9 cellular contexts compared by ENCODE assay signal in genomic region chr2:237726401-237726830, GRCh38.
DNase-seq lines count a peak whose midpoint lies in the region; ATAC-seq and TF ChIP-seq lines count a peak whose summit lies in the region.
"Had no signal": no experiment of that assay in that cellular context is flagged by ENCODE, and none has a peak within 500 bp of the region (broad histone marks: within the 10 kb centered on the region; RNA-seq: fewer than 3 reads in every experiment).

No MANE protein-coding gene starts in this region.

- peak; percentile 41 for ATAC-seq in sciatic nerve
- ATAC-seq: activated naive CD8-positive, alpha-beta T cell treated with anti-CD3 and anti-CD28 coated beads, Interleukin-2, amount 50 U/mL, for 24 hours had no signal

- H3K4me1 Mint-ChIP-seq in activated CD4-positive, alpha-beta memory T cell treated with anti-CD3 and anti-CD28 coated beads, Interleukin-2, amount 10 ng/mL, durations not matched to agents 7 days and 5 days, result peaks cover 65% of the 10 kb centered on the region

- H3K4me3 ChIP-seq in fibroblast of villous mesenchyme (ENCODE audit: low read depth, low read length), result no peak overlapping the region

- CTCF ChIA-PET in HEK293T (lab: Yijun Ruan, JAX) (interaction anchor here (0.7 kb wide), 1 partner anchor 155 kb away, joined by 3 read pairs; no protein-coding TSS in a partner anchor), GM10248 (lab: Yijun Ruan, JAX) (interaction anchor here (1.4 to 14.7 kb wide), 2 partner anchors 14 to 19 kb away, joined by 3 to 113 read pairs; no protein-coding TSS in a partner anchor)
- CTCF ChIA-PET in activated CD4-positive, alpha-beta memory T cell treated with anti-CD3 and anti-CD28 coated beads, Interleukin-2, amount 10 ng/mL, durations not matched to agents 7 days and 5 days (lab: Charles Lee), result interaction anchor here (1.0 kb wide), 1 partner anchor 53 kb away, joined by 3 read pairs; no protein-coding TSS in a partner anchor

- no peaks in the 10 kb centered on the region for H3K27me3 Mint-ChIP-seq in activated CD4-positive, alpha-beta memory T cell treated with anti-CD3 and anti-CD28 coated beads, Interleukin-2, amount 10 ng/mL, durations not matched to agents 7 days and 5 days
- H3K27me3 Mint-ChIP-seq: activated naive CD8-positive, alpha-beta T cell treated with anti-CD3 and anti-CD28 coated beads, Interleukin-2, amount 50 U/mL, for 24 hours had no signal

- no peak for TF ChIP-seq CTCF in fibroblast of villous mesenchyme (IDR thresholded peaks at IDR 0.05; ENCODE audit: insufficient read depth, low read depth, low read length)
- no peak for TF ChIP-seq CTCF in GM10248 (IDR thresholded peaks at IDR 0.05; ENCODE audit: control extremely low read depth, extremely low read depth, low read depth, missing control alignments)

- H3K9me3 Mint-ChIP-seq in activated CD4-positive, alpha-beta memory T cell treated with anti-CD3 and anti-CD28 coated beads, Interleukin-2, amount 10 ng/mL, durations not matched to agents 7 days and 5 days, result no peaks in the 10 kb centered on the region
- H3K9me3 Mint-ChIP-seq: activated naive CD8-positive, alpha-beta T cell treated with anti-CD3 and anti-CD28 coated beads, Interleukin-2, amount 50 U/mL, for 24 hours had no signal

- no peak overlapping the region for H3K27ac Mint-ChIP-seq in activated CD4-positive, alpha-beta memory T cell treated with anti-CD3 and anti-CD28 coated beads, Interleukin-2, amount 10 ng/mL, durations not matched to agents 7 days and 5 days
- H3K27ac Mint-ChIP-seq: activated naive CD8-positive, alpha-beta T cell treated with anti-CD3 and anti-CD28 coated beads, Interleukin-2, amount 50 U/mL, for 24 hours had no signal

- intact Hi-C loops in sciatic nerve (cut with DNase I), result no loop called here

- H3K36me3 Mint-ChIP-seq in activated CD4-positive, alpha-beta memory T cell treated with anti-CD3 and anti-CD28 coated beads, Interleukin-2, amount 10 ng/mL, durations not matched to agents 7 days and 5 days (ENCODE audit: low read depth), result peaks cover 50% of the 10 kb centered on the region

- no peak overlapping the region for H3K4me3 Mint-ChIP-seq in activated CD4-positive, alpha-beta memory T cell treated with anti-CD3 and anti-CD28 coated beads, Interleukin-2, amount 10 ng/mL, durations not matched to agents 7 days and 5 days
- H3K4me3 Mint-ChIP-seq: activated naive CD8-positive, alpha-beta T cell treated with anti-CD3 and anti-CD28 coated beads, Interleukin-2, amount 50 U/mL, for 24 hours had no signal

- POLR2A ChIA-PET in HEK293T (lab: Yijun Ruan, JAX), result interaction anchor here (1.3 kb wide), 1 partner anchor 34 kb away, joined by 5 read pairs; no protein-coding TSS in a partner anchor
- POLR2A ChIA-PET in activated CD4-positive, alpha-beta memory T cell treated with anti-CD3 and anti-CD28 coated beads, Interleukin-2, amount 10 ng/mL, durations not matched to agents 7 days and 5 days (lab: Charles Lee), result interaction anchor here (1.5 to 2.1 kb wide), 2 partner anchors 18 to 32 kb away, joined by 3 to 5 read pairs; no protein-coding TSS in a partner anchor
- POLR2A ChIA-PET in GM10248 (lab: Yijun Ruan, JAX), result no interaction called here

- DNase-seq in HEK293T (ENCODE audit: extremely low spot score) (no peak), NCI-H82 treated with DMSO at 0.1 percent for 48 hours (lab: John Stamatoyannopoulos, UW; ENCODE audit: unreplicated experiment) (peak; percentile 88), fibroblast of villous mesenchyme (ENCODE audit: low read depth) (peak; percentile 87), sciatic nerve (ENCODE audit: low spot score) (no peak), GM10248 (ENCODE audit: extremely low spot score) (no peak)
- no peak for DNase-seq in activated effector memory CD4-positive, alpha-beta T cell treated with Interleukin-2 at 50 U/mL for 16 hours
- DNase-seq in activated CD4-positive, alpha-beta memory T cell treated with anti-CD3 and anti-CD28 coated beads, Interleukin-2, amount 10 ng/mL, durations not matched to agents 7 days and 5 days, result no peak
- no peak for DNase-seq in activated CD8-positive, alpha-beta memory T cell treated with anti-CD3 and anti-CD28 coated beads, Interleukin-2, amount 50 U/mL, for 4 hours
- DNase-seq: activated naive CD8-positive, alpha-beta T cell treated with anti-CD3 and anti-CD28 coated beads, Interleukin-2, amount 50 U/mL, for 24 hours had no signal

TF ChIP-seq in HEK293T, 16 proteins besides CTCF, POLR2A, EP300 and RAD21:
- TF ChIP-seq LEF1 (IDR thresholded peaks at IDR 0.05; ENCODE audit: borderline replicate concordance) (no peak), PKNOX1 (IDR thresholded peaks at IDR 0.05) (0 out of 2 replicates have a peak, but pooled peaks have one; percentile 17), FOXM1 (IDR thresholded peaks at IDR 0.05; ENCODE audit: borderline replicate concordance) (no peak)

Comparison
In these comparisons a context has a peak if more than half of its experiments do, and no peak if none do; other contexts are left out.
1. DNase-seq: peak in NCI-H82 treated with DMSO at 0.1 percent for 48 hours (single experiment) and fibroblast of villous mesenchyme (single experiment); none in HEK293T (single experiment), sciatic nerve (single experiment), activated effector memory CD4-positive, alpha-beta T cell treated with Interleukin-2 at 50 U/mL for 16 hours (single experiment), activated CD4-positive, alpha-beta memory T cell treated with anti-CD3 and anti-CD28 coated beads, Interleukin-2, amount 10 ng/mL, durations not matched to agents 7 days and 5 days (single experiment), activated CD8-positive, alpha-beta memory T cell treated with anti-CD3 and anti-CD28 coated beads, Interleukin-2, amount 50 U/mL, for 4 hours (single experiment) and GM10248 (single experiment).